Comparison of ENCODE assay signal across 14 cellular contexts in genomic region chr7:158318511-158318913, GRCh38.
"Had no signal": no experiment of that assay in that cellular context is flagged by ENCODE, and none has a peak within 500 bp of the region (broad histone marks: within the 10 kb centered on the region; RNA-seq: fewer than 3 reads in every experiment).

No MANE protein-coding gene starts in this region.

- H3K4me1 Mint-ChIP-seq: activated CD4-positive, alpha-beta T cell treated with anti-CD3 and anti-CD28 coated beads for 36 hours had no signal

- H3K9me3 Mint-ChIP-seq: activated CD4-positive, alpha-beta memory T cell treated with anti-CD3 and anti-CD28 coated beads for 36 hours; activated T-cell treated with anti-CD3 and anti-CD28 coated beads, Interleukin-2, amount 50 U/mL, for 4 hours; neural crest cell had no signal

- DNase-seq: activated CD4-positive, alpha-beta memory T cell treated with anti-CD3 and anti-CD28 coated beads for 36 hours; activated CD4-positive, alpha-beta T cell treated with anti-CD3 and anti-CD28 coated beads for 36 hours; activated effector memory CD4-positive, alpha-beta T cell treated with Interleukin-2 at 50 U/mL for 16 hours; activated naive CD4-positive, alpha-beta T cell treated with anti-CD3 and anti-CD28 coated beads, Interleukin-2, amount 50 U/mL, for 16 hours; activated T-cell treated with anti-CD3 and anti-CD28 coated beads, Interleukin-2, amount 50 U/mL, for 4 hours; erythroblast; stimulated activated CD4-positive, alpha-beta T cell treated with anti-CD3 and anti-CD28 coated beads, Interleukin-15, amount 100 ng/mL, for 24 hours; stimulated activated CD4-positive, alpha-beta T cell treated with anti-CD3 and anti-CD28 coated beads, Interleukin-4, amount 100 ng/mL, for 1 hour; stimulated activated naive CD4-positive, alpha-beta T cell; tibial artery; WERI-Rb-1 had no signal

- H3K36me3 ChIP-seq: tibial artery, WERI-Rb-1 had no signal

- H3K4me3 ChIP-seq: lung, skin epidermis, tibial artery had no signal

- H3K36me3 Mint-ChIP-seq: activated CD4-positive, alpha-beta memory T cell treated with anti-CD3 and anti-CD28 coated beads for 36 hours had no signal

- H3K27ac Mint-ChIP-seq: activated CD4-positive, alpha-beta memory T cell treated with anti-CD3 and anti-CD28 coated beads for 36 hours; activated CD4-positive, alpha-beta T cell treated with anti-CD3 and anti-CD28 coated beads for 36 hours had no signal

- H3K27ac ChIP-seq: tibial artery, WERI-Rb-1 had no signal

- H3K4me1 ChIP-seq: tibial artery had no signal

- H3K4me3 Mint-ChIP-seq: activated CD4-positive, alpha-beta memory T cell treated with anti-CD3 and anti-CD28 coated beads for 36 hours; activated CD4-positive, alpha-beta T cell treated with anti-CD3 and anti-CD28 coated beads for 36 hours; activated T-cell treated with anti-CD3 and anti-CD28 coated beads, Interleukin-2, amount 50 U/mL, for 4 hours had no signal

- ATAC-seq: activated CD4-positive, alpha-beta T cell treated with anti-CD3 and anti-CD28 coated beads for 36 hours; activated T-cell treated with anti-CD3 and anti-CD28 coated beads, Interleukin-2, amount 50 U/mL, for 4 hours had no signal
